ENCODE assay signal across 1 cellular context in the genomic region with DNA sequence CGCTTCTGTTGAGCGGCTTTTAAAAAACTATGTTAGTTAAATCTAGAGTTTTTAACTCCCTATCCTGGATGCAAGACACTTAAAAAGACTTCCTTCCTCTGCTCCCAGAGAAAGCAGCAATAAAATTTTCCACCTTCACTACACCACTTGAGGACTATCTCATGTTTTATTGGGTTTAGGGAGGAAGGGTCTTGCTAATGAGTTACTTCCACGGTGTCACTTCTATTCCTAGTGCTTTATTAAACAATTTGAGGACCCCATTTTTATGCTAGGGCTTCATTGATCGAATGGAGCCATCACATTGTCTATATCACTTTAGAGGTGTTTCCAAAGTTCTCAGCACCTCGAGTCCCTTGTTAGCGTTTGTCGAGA.
TF ChIP-seq lines count a peak whose summit lies in the region.

No MANE protein-coding gene starts in this region.

TF ChIP-seq in SK-N-SH treated with all-trans-retinoic acid at 6 μM for 48 hours, 23 proteins besides CTCF, POLR2A, EP300 and RAD21 (continued from another document):
- TF ChIP-seq, protein P1, sequence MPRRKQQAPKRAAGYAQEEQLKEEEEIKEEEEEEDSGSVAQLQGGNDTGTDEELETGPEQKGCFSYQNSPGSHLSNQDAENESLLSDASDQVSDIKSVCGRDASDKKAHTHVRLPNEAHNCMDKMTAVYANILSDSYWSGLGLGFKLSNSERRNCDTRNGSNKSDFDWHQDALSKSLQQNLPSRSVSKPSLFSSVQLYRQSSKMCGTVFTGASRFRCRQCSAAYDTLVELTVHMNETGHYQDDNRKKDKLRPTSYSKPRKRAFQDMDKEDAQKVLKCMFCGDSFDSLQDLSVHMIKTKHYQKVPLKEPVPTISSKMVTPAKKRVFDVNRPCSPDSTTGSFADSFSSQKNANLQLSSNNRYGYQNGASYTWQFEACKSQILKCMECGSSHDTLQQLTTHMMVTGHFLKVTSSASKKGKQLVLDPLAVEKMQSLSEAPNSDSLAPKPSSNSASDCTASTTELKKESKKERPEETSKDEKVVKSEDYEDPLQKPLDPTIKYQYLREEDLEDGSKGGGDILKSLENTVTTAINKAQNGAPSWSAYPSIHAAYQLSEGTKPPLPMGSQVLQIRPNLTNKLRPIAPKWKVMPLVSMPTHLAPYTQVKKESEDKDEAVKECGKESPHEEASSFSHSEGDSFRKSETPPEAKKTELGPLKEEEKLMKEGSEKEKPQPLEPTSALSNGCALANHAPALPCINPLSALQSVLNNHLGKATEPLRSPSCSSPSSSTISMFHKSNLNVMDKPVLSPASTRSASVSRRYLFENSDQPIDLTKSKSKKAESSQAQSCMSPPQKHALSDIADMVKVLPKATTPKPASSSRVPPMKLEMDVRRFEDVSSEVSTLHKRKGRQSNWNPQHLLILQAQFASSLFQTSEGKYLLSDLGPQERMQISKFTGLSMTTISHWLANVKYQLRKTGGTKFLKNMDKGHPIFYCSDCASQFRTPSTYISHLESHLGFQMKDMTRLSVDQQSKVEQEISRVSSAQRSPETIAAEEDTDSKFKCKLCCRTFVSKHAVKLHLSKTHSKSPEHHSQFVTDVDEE (CRISPR knock-in tag; IDR thresholded peaks at IDR 0.05): no peak
- TF ChIP-seq ZFP30 (CRISPR knock-in tag; IDR thresholded peaks at IDR 0.05) (no peak), ISL1 (CRISPR knock-in tag; IDR thresholded peaks at IDR 0.05) (no peak), ZFP3 (CRISPR knock-in tag; IDR thresholded peaks at IDR 0.05) (no peak), ZC3H10 (CRISPR knock-in tag; IDR thresholded peaks at IDR 0.05) (no peak), ZNF8 (CRISPR knock-in tag; IDR thresholded peaks at IDR 0.05) (no peak), PPARA (CRISPR knock-in tag; IDR thresholded peaks at IDR 0.05; ENCODE audit: borderline replicate concordance) (no peak), BACH2 (CRISPR knock-in tag; IDR thresholded peaks at IDR 0.05; ENCODE audit: borderline replicate concordance) (no peak), TOX (CRISPR knock-in tag; IDR thresholded peaks at IDR 0.05; ENCODE audit: borderline replicate concordance) (no peak), GLIS3 (CRISPR knock-in tag; IDR thresholded peaks at IDR 0.05) (no peak), TCF4 (CRISPR knock-in tag; IDR thresholded peaks at IDR 0.05; ENCODE audit: borderline replicate concordance) (no peak)
- TF ChIP-seq, protein P2, sequence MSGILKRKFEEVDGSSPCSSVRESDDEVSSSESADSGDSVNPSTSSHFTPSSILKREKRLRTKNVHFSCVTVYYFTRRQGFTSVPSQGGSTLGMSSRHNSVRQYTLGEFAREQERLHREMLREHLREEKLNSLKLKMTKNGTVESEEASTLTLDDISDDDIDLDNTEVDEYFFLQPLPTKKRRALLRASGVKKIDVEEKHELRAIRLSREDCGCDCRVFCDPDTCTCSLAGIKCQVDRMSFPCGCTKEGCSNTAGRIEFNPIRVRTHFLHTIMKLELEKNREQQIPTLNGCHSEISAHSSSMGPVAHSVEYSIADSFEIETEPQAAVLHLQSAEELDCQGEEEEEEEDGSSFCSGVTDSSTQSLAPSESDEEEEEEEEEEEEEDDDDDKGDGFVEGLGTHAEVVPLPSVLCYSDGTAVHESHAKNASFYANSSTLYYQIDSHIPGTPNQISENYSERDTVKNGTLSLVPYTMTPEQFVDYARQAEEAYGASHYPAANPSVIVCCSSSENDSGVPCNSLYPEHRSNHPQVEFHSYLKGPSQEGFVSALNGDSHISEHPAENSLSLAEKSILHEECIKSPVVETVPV (CRISPR knock-in tag; IDR thresholded peaks at IDR 0.05): no peak
- TF ChIP-seq, protein P3, sequence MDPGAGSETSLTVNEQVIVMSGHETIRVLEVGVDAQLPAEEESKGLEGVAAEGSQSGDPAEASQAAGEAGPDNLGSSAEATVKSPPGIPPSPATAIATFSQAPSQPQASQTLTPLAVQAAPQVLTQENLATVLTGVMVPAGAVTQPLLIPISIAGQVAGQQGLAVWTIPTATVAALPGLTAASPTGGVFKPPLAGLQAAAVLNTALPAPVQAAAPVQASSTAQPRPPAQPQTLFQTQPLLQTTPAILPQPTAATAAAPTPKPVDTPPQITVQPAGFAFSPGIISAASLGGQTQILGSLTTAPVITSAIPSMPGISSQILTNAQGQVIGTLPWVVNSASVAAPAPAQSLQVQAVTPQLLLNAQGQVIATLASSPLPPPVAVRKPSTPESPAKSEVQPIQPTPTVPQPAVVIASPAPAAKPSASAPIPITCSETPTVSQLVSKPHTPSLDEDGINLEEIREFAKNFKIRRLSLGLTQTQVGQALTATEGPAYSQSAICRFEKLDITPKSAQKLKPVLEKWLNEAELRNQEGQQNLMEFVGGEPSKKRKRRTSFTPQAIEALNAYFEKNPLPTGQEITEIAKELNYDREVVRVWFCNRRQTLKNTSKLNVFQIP (CRISPR knock-in tag; IDR thresholded peaks at IDR 0.05; ENCODE audit: borderline replicate concordance, low read depth): no peak
